In the genomic region with DNA sequence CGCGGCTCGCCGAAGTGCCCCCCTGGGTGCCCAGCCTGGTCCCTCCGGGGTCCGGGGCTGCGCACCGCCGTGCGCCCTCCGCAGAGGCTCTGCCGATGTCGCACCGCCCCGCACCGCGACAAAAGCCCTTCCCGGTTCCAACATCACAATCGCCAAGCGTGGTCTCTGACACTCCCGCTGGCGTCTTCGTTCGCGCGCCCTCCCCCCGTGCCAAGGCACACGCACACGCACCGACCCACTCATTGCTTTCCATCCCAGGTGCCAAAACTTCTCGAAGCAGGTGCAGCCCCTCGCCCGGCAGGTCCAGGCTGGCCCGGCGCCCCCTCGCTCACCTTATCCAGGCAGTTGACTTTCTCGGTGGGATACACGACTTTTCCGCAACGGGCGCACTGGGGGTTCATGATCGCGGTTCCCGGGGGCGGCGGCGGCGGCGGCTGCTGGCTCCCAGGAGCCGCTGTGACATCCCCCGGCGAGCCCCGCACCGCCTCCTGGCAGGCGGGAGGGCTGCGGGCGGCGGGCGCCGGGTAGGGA, we compare ENCODE assay signal across 8 cellular contexts.
DNase-seq lines count a peak whose midpoint lies in the region; ATAC-seq and TF ChIP-seq lines count a peak whose summit lies in the region.

No MANE protein-coding gene starts in this region.

- 1% methylated on average over 36 of the region's 60 CpGs; no CpG with 5 or more reads in 1 of the 2 experiments for WGBS in IMR-90 (ENCODE audit: extremely low coverage in 2 of 2, insufficient read length in 1 of 2), 2 experiments

- H3K56ac ChIP-seq in IMR-90 (ENCODE audit: extremely low read depth, insufficient read depth, low read length) = no peak overlapping the region

- H3K4me1 ChIP-seq in IMR-90 (ENCODE audit: control insufficient read depth, insufficient read depth, low read length) (no peaks in the 10 kb centered on the region), duodenal mucosa (ENCODE audit: control insufficient read depth in 1 of 2, insufficient read depth in 2 of 2, low read length in 2 of 2) (peaks cover 4 to 12% of the 10 kb centered on the region in 2 donors)

- intact Hi-C loops in IMR-90 (cut with micrococcal nuclease) = no loop called here

- no peaks in the 10 kb centered on the region for H3K36me3 ChIP-seq in IMR-90 (ENCODE audit: control insufficient read depth, insufficient read depth, low read length)
- H3K36me3 ChIP-seq in duodenal mucosa (ENCODE audit: control insufficient read depth in 1 of 2, insufficient read depth in 2 of 2, low read length in 2 of 2) = no peaks in the 10 kb centered on the region

- H3K4me3 ChIP-seq in AG04449 (ENCODE audit: low read depth, low read length) (peak overlapping the region; percentile 18), IMR-90 (ENCODE audit: insufficient read depth, low read depth, low read length) (peak overlapping the region; percentile 28; the same call in 1 of the 2 replicates), duodenal mucosa (ENCODE audit: low read depth in 1 of 2, low read length in 2 of 2) (peak overlapping the region; percentile 60 to 64)

- H2BK15ac ChIP-seq in IMR-90 (ENCODE audit: low read depth, low read length) = no peak overlapping the region

- POLR2A ChIA-PET in AG04449 (lab: Yijun Ruan, JAX) = no interaction called here
- POLR2A ChIA-PET in IMR-90 (lab: Charles Lee; ENCODE audit: unreplicated experiment) = no interaction called here

- H4K91ac ChIP-seq in IMR-90 (ENCODE audit: insufficient read depth, low read depth, low read length) = no peak overlapping the region

- DNase-seq in AG04449 (ENCODE audit: low read depth, low spot score) = no peak
- no peak for DNase-seq in IMR-90
- peak; percentile 45 for DNase-seq in nephron progenitor cell
- DNase-seq in AML-193 (lab: John Stamatoyannopoulos, UW) = no peak
- no peak for DNase-seq in T-helper 9 cell
- DNase-seq in A172 (ENCODE audit: low spot score) = no peak

- H3K27me3 Mint-ChIP-seq in nephron progenitor cell (ENCODE audit: low read depth, poor library complexity) = peaks cover 57% of the 10 kb centered on the region

- H2AK9ac ChIP-seq in IMR-90 (replicated peaks; ENCODE audit: low read depth, low read length, poor library complexity) = no peak overlapping the region

- ATAC-seq in IMR-90 (ENCODE audit: low read depth) = no peak
- no peak for ATAC-seq in HG02884 (IDR thresholded peaks at IDR 0.05; ENCODE audit: unreplicated experiment)

- H3K18ac ChIP-seq in IMR-90 (ENCODE audit: low read depth, low read length) = no peak overlapping the region

- BruUV-seq in IMR-90 (replicated peaks; lab: Mats Ljungman, UMichigan) = no TSS peak

- peak overlapping the region; percentile 68 for H2AFZ ChIP-seq in IMR-90 (replicated peaks; ENCODE audit: low read length, poor library complexity)

- no peak overlapping the region for H3K23ac ChIP-seq in IMR-90 (ENCODE audit: low read depth, low read length)

- H3K27ac Mint-ChIP-seq in nephron progenitor cell = no peak overlapping the region

- TF ChIP-seq POLR2A in IMR-90 (IDR thresholded peaks at IDR 0.05; ENCODE audit: low read depth, low read length) = no peak

- peaks cover 47% of the 10 kb centered on the region for H3K4me1 Mint-ChIP-seq in nephron progenitor cell

- no peaks in the 10 kb centered on the region for H3K79me1 ChIP-seq in IMR-90 (ENCODE audit: low read depth in 1 of 2, low read length in 2 of 2)

- no peak overlapping the region for H2BK20ac ChIP-seq in IMR-90 (ENCODE audit: low read depth, low read length)

- dilution Hi-C loops in IMR-90 (cut with HindIII; ENCODE audit: low sequenced_read_pairs, unreplicated experiment) = no loop called here

- in situ Hi-C loops in IMR-90 (cut with MboI; ENCODE audit: low sequenced_read_pairs) = no loop called here

- H3K4me2 ChIP-seq in IMR-90 (ENCODE audit: low read depth, low read length) = peak overlapping the region; percentile 85; the same call in 1 of the 2 replicates

- H2AK5ac ChIP-seq in IMR-90 (ENCODE audit: low read depth, low read length) = no peak overlapping the region

- no peak overlapping the region for H2BK5ac ChIP-seq in IMR-90 (ENCODE audit: low read depth, low read length, poor library complexity, severe bottlenecking)

- peak overlapping the region; percentile 87 for H3K4me3 Mint-ChIP-seq in nephron progenitor cell

- H4K8ac ChIP-seq in IMR-90 (ENCODE audit: low read depth in 2 of 2, low read length in 2 of 2) = no peak overlapping the region

- H3K9me3 Mint-ChIP-seq in nephron progenitor cell = peaks cover 6% of the 10 kb centered on the region

- TF ChIP-seq RAD21 in IMR-90 (IDR thresholded peaks at IDR 0.05; ENCODE audit: low read length) = no peak

- H4K5ac ChIP-seq in IMR-90 (ENCODE audit: low read depth, low read length) = no peak overlapping the region

- CTCF ChIA-PET in AG04449 (lab: Yijun Ruan, JAX) (no interaction called here), IMR-90 (lab: Yijun Ruan, JAX) (no interaction called here)

- no peak overlapping the region for H2BK120ac ChIP-seq in IMR-90 (ENCODE audit: low read depth, low read length)

- H3K36me3 Mint-ChIP-seq in nephron progenitor cell (ENCODE audit: low read depth) = no peaks in the 10 kb centered on the region

- H3K9me3 ChIP-seq in IMR-90 (ENCODE audit: control insufficient read depth, insufficient read depth, low read length) (no peaks in the 10 kb centered on the region), duodenal mucosa (ENCODE audit: control insufficient read depth in 1 of 2, low read length in 2 of 2) (no peaks in the 10 kb centered on the region)

- H4K20me1 ChIP-seq in IMR-90 (ENCODE audit: insufficient read depth, low read length) = no peaks in the 10 kb centered on the region

- H3K4ac ChIP-seq in IMR-90 (ENCODE audit: low read depth, low read length) = no peak overlapping the region

- TF ChIP-seq CTCF in AG04449 (IDR thresholded peaks at IDR 0.05; ENCODE audit: insufficient read depth, low read length, missing control alignments) = no peak
- TF ChIP-seq CTCF in IMR-90 (conservative IDR thresholded peaks at IDR 0.05; ENCODE audit: low read depth, low read length) = no peak
- no peak for TF ChIP-seq CTCF in nephron progenitor cell (IDR thresholded peaks at IDR 0.05)

- H3K27ac ChIP-seq in IMR-90 (ENCODE audit: insufficient read depth, low read length) = no peak overlapping the region
- H3K27ac ChIP-seq in duodenal mucosa (ENCODE audit: low read depth, low read length) = peak overlapping the region; percentile 10

- H3K14ac ChIP-seq in IMR-90 (replicated peaks; ENCODE audit: low read depth, low read length) = no peak overlapping the region

- H3K9me1 ChIP-seq in IMR-90 (ENCODE audit: insufficient read depth, low read length) = no peaks in the 10 kb centered on the region

- H3K27me3 ChIP-seq in IMR-90 (ENCODE audit: control insufficient read depth, insufficient read depth, low read length) (peaks cover 27% of the 10 kb centered on the region), duodenal mucosa (ENCODE audit: control insufficient read depth in 1 of 2, insufficient read depth in 2 of 2, low read length in 2 of 2) (peaks cover 3 to 14% of the 10 kb centered on the region in 2 donors)

- H3K9ac ChIP-seq in IMR-90 (ENCODE audit: low read depth, low read length) = no peak overlapping the region
- H3K9ac ChIP-seq in duodenal mucosa (ENCODE audit: low read depth in 1 of 2, low read length in 2 of 2) = peak overlapping the region in 1 of 2 donors; percentile 43

TF ChIP-seq in IMR-90, 13 proteins besides CTCF, POLR2A, EP300 and RAD21:
- TF ChIP-seq CEBPB (IDR thresholded peaks at IDR 0.05; ENCODE audit: low read depth, low read length) = no peak
- no peak for TF ChIP-seq RFX5 (IDR thresholded peaks at IDR 0.05; ENCODE audit: low read depth, low read length)
- TF ChIP-seq, protein P1, sequence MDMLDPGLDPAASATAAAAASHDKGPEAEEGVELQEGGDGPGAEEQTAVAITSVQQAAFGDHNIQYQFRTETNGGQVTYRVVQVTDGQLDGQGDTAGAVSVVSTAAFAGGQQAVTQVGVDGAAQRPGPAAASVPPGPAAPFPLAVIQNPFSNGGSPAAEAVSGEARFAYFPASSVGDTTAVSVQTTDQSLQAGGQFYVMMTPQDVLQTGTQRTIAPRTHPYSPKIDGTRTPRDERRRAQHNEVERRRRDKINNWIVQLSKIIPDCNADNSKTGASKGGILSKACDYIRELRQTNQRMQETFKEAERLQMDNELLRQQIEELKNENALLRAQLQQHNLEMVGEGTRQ (IDR thresholded peaks at IDR 0.05; ENCODE audit: low read depth, low read length) = no peak
- TF ChIP-seq BHLHE40 (IDR thresholded peaks at IDR 0.05; ENCODE audit: low read depth, low read length) = no peak
- no peak for TF ChIP-seq CHD1 (IDR thresholded peaks at IDR 0.05; ENCODE audit: low read depth, low read length)
- TF ChIP-seq FOS (IDR thresholded peaks at IDR 0.05; ENCODE audit: low read depth, low read length) = no peak
- no peak for TF ChIP-seq MAZ (IDR thresholded peaks at IDR 0.05; ENCODE audit: borderline replicate concordance, low read depth, low read length)
- no peak for TF ChIP-seq NFE2L2 (IDR thresholded peaks at IDR 0.05; ENCODE audit: low read depth, low read length)
- no peak for TF ChIP-seq MAFK (IDR thresholded peaks at IDR 0.05; ENCODE audit: low read depth, low read length)
- no peak for TF ChIP-seq MXI1 (IDR thresholded peaks at IDR 0.05; ENCODE audit: borderline replicate concordance, low read depth, low read length)
- no peak for TF ChIP-seq SMC3 (IDR thresholded peaks at IDR 0.05; ENCODE audit: low read depth, low read length)
- TF ChIP-seq RCOR1 (IDR thresholded peaks at IDR 0.05; ENCODE audit: insufficient replicate concordance, low read length) = no peak
- TF ChIP-seq, protein P2, sequence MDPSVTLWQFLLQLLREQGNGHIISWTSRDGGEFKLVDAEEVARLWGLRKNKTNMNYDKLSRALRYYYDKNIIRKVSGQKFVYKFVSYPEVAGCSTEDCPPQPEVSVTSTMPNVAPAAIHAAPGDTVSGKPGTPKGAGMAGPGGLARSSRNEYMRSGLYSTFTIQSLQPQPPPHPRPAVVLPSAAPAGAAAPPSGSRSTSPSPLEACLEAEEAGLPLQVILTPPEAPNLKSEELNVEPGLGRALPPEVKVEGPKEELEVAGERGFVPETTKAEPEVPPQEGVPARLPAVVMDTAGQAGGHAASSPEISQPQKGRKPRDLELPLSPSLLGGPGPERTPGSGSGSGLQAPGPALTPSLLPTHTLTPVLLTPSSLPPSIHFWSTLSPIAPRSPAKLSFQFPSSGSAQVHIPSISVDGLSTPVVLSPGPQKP (IDR thresholded peaks at IDR 0.05; ENCODE audit: borderline replicate concordance, low read depth, low read length) = no peak
